In genomic region chr5:145835839-145836222, GRCh38 we compare ENCODE assay signal across 10 cellular contexts. TPM values are rescaled to one million over a fixed set of nuclear protein-coding genes. Genes with fewer than 3 reads are reported as not detected.
DNase-seq lines count a peak whose midpoint lies in the region; ATAC-seq, FAIRE-seq and TF ChIP-seq lines count a peak whose summit lies in the region.
"Had no signal": no experiment of that assay in that cellular context is flagged by ENCODE, and none has a peak within 500 bp of the region (broad histone marks: within the 10 kb centered on the region; RNA-seq: fewer than 3 reads in every experiment).

No MANE protein-coding gene starts in this region.

- POLR2A ChIA-PET in activated CD4-positive, alpha-beta T cell treated with anti-CD3 and anti-CD28 coated beads, Interleukin-2, amount 10 ng/mL, durations not matched to agents 7 days and 5 days (lab: Charles Lee) = no interaction called here
- POLR2A ChIA-PET in HepG2 (lab: Yijun Ruan, JAX) = interaction anchor here (0.9 to 2.1 kb wide), 8 partner anchors 10 to 205 kb away, joined by 3 to 17 read pairs (median 5); partner anchors contain the start of gene SH3RF2

- H3K27ac Mint-ChIP-seq in activated CD4-positive, alpha-beta T cell treated with anti-CD3 and anti-CD28 coated beads, Interleukin-2, amount 10 ng/mL, durations not matched to agents 7 days and 5 days = no peak overlapping the region

- peak overlapping the region; percentile 95 for H3K4me2 ChIP-seq in HepG2 (ENCODE audit: low read depth, low read length)

- ATAC-seq in HepG2 = peak; percentile 22

- peaks cover 9% of the 10 kb centered on the region for H3K4me1 Mint-ChIP-seq in activated CD4-positive, alpha-beta T cell treated with anti-CD3 and anti-CD28 coated beads, Interleukin-2, amount 10 ng/mL, durations not matched to agents 7 days and 5 days

- CTCF ChIA-PET in activated CD4-positive, alpha-beta T cell treated with anti-CD3 and anti-CD28 coated beads, Interleukin-2, amount 10 ng/mL, durations not matched to agents 7 days and 5 days (lab: Charles Lee) = interaction anchor here (0.7 kb wide), 1 partner anchor 19 kb away, joined by 3 read pairs; no protein-coding TSS in a partner anchor
- CTCF ChIA-PET in HepG2 (lab: Yijun Ruan, JAX; ENCODE audit: low intra/inter-chr PET ratio, low total read pairs) = no interaction called here

- TF ChIP-seq CTCF in astrocyte of the spinal cord (IDR thresholded peaks at IDR 0.05; ENCODE audit: low read depth, low read length) (no peak), HepG2 (CRISPR knock-in tag; IDR thresholded peaks at IDR 0.05) (no peak), tibial nerve (IDR thresholded peaks at IDR 0.05) (no peak)

- H3K27me3 Mint-ChIP-seq in activated CD4-positive, alpha-beta T cell treated with anti-CD3 and anti-CD28 coated beads, Interleukin-2, amount 10 ng/mL, durations not matched to agents 7 days and 5 days = peaks cover 13% of the 10 kb centered on the region

- no peaks in the 10 kb centered on the region for H4K20me1 ChIP-seq in HepG2 (ENCODE audit: insufficient read depth, low read length)

- H3K9ac ChIP-seq in HepG2 (ENCODE audit: insufficient read depth, low read depth, low read length) = peak overlapping the region; percentile 82

- peaks cover 11% of the 10 kb centered on the region for H3K79me2 ChIP-seq in HepG2 (ENCODE audit: insufficient read depth, low read length)

- no peak for TF ChIP-seq POLR2A in HepG2 (IDR thresholded peaks at IDR 0.05; ENCODE audit: insufficient read depth in 1 of 2, low read depth in 2 of 2, low read length in 2 of 2)
- TF ChIP-seq POLR2A in tibial nerve (IDR thresholded peaks at IDR 0.05) = no peak

- H3K4me3 ChIP-seq in astrocyte of the spinal cord (ENCODE audit: low read depth, low read length) (peak overlapping the region; percentile 63), HepG2 (replicated peaks in 1 of 3; ENCODE audit: insufficient read depth in 1 of 3, low read depth in 2 of 3, low read length in 3 of 3) (peak overlapping the region; percentile 72 to 77 (median 74); a peak in 5 of 6 replicates), tibial nerve (peak overlapping the region; percentile 42 to 78 (median 70))

- H3K27ac ChIP-seq in HepG2 (ENCODE audit: extremely low read length, insufficient read depth, low read length) (peak overlapping the region; percentile 79), tibial nerve (peak overlapping the region in 3 of 4 donors; percentile 78 to 80 (median 79))

- in situ Hi-C loops in astrocyte of the spinal cord (cut with HindIII; ENCODE audit: low sequenced_read_pairs) = no loop called here
- in situ Hi-C loops in HepG2 (cut with HindIII; ENCODE audit: extremely low pct_ligation_motif_present, low pct_unique_long_range_greater_than_20kb) = loop anchor here (10.0 kb wide), 1 partner anchor 219 kb away; no protein-coding TSS in a partner anchor

- H3K9me3 Mint-ChIP-seq in activated CD4-positive, alpha-beta T cell treated with anti-CD3 and anti-CD28 coated beads, Interleukin-2, amount 10 ng/mL, durations not matched to agents 7 days and 5 days = no peaks in the 10 kb centered on the region

- no peaks in the 10 kb centered on the region; a peak in 1 of 5 replicates for H3K27me3 ChIP-seq in HepG2 (ENCODE audit: control insufficient read depth in 1 of 2, insufficient read depth in 2 of 2, low read length in 2 of 2)
- no peaks in the 10 kb centered on the region for H3K27me3 ChIP-seq in tibial nerve

- 47% methylated on average over 18 of the region's 18 CpGs for WGBS in HepG2 (ENCODE audit: low lambda C conversion rate)
- WGBS in tibial nerve, 2 donors = 49 to 53% methylated on average over 18 of the region's 18 CpGs

- intact Hi-C loops in HepG2 (cut with micrococcal nuclease; ENCODE audit: unreplicated experiment) = loop anchor here (1.0 to 5.0 kb wide), 3 partner anchors 23 to 101 kb away; partner anchors contain the start of gene SH3RF2

- FAIRE-seq in HepG2 (lab: Jason Lieb, UNC) = no peak

- peak overlapping the region; percentile 60 for H3K4me3 Mint-ChIP-seq in activated CD4-positive, alpha-beta T cell treated with anti-CD3 and anti-CD28 coated beads, Interleukin-2, amount 10 ng/mL, durations not matched to agents 7 days and 5 days

- DNase-seq in activated CD4-positive, alpha-beta T cell treated with anti-CD3 and anti-CD28 coated beads, Interleukin-2, amount 10 ng/mL, durations not matched to agents 7 days and 5 days = no peak
- no peak for DNase-seq in activated CD4-positive, alpha-beta T cell treated with anti-CD3 and anti-CD28 coated beads, Interleukin-2, amount 50 U/mL, for 4 hours
- no peak for DNase-seq in astrocyte of the spinal cord (ENCODE audit: low read depth, low spot score)
- DNase-seq in HepG2 (ENCODE audit: low spot score) = no peak
- no peak for DNase-seq in tibial nerve (ENCODE audit: low spot score in 2 of 2)
- no peak for DNase-seq in mesenteric fat pad (ENCODE audit: low spot score)
- DNase-seq in CD1c-positive myeloid dendritic cell (ENCODE audit: extremely low spot score) = no peak
- no peak for DNase-seq in SHP77 (lab: John Stamatoyannopoulos, UW)

- no peak for TF ChIP-seq RAD21 in HepG2 (CRISPR knock-in tag; IDR thresholded peaks at IDR 0.05)

- H3K36me3 ChIP-seq in HepG2 (replicated peaks in 1 of 2; ENCODE audit: control insufficient read depth in 1 of 2, insufficient read depth in 2 of 2, low read length in 2 of 2) = no peaks in the 10 kb centered on the region
- H3K36me3 ChIP-seq in tibial nerve = no peaks in the 10 kb centered on the region

- H3K4me1 ChIP-seq in HepG2 (ENCODE audit: insufficient read depth, low read length) (peaks cover 60% of the 10 kb centered on the region), tibial nerve (peaks cover 0 to 29% (median 7%) of the 10 kb centered on the region in 4 donors)

- H3K9me3 ChIP-seq in HepG2 (ENCODE audit: low read length) = no peaks in the 10 kb centered on the region
- no peaks in the 10 kb centered on the region for H3K9me3 ChIP-seq in tibial nerve

- H2AFZ ChIP-seq in HepG2 (ENCODE audit: low read length) = peak overlapping the region; percentile 96

- H3K36me3 Mint-ChIP-seq in activated CD4-positive, alpha-beta T cell treated with anti-CD3 and anti-CD28 coated beads, Interleukin-2, amount 10 ng/mL, durations not matched to agents 7 days and 5 days (ENCODE audit: low read depth) = no peaks in the 10 kb centered on the region

- BruUV-seq in HepG2 (replicated peaks; lab: Mats Ljungman, UMichigan) = TSS peak; percentile 98

- TF ChIP-seq EP300 in HepG2 (IDR thresholded peaks at IDR 0.05; ENCODE audit: low read depth in 2 of 2, low read length in 2 of 2) = no peak
- no peak for TF ChIP-seq EP300 in HepG2 (CRISPR knock-in tag; IDR thresholded peaks at IDR 0.05; ENCODE audit: borderline replicate concordance)
- no peak for TF ChIP-seq EP300 in tibial nerve (IDR thresholded peaks at IDR 0.05)

RNA-seq across cellular contexts. Expression of gene PRELID2, which starts 0.7 kb away (rescaled TPM):
- total RNA-seq in activated CD4-positive, alpha-beta T cell treated with anti-CD3 and anti-CD28 coated beads, Interleukin-2, amount 10 ng/mL, durations not matched to agents 7 days and 5 days = 1 to 10 TPM; 1.6 to 1.8 TPM
- total RNA-seq in HepG2 (2016; rRNA removed; fragmentation: Illumina TruSeq; extraction: Trizol) (20.3 and 22.9 TPM in 2 replicates), tibial nerve (10 to 100 TPM; 10.5 to 31.7 (median 16.4) TPM), mesenteric fat pad (7.7 TPM)
- 101 and 103 TPM in 2 replicates for total RNA-seq in HepG2 (2016; cell fraction: cytosol; rRNA removed; fragmentation: Illumina TruSeq; extraction: Trizol; ENCODE audit: low read depth)
- 17.7 and 21.8 TPM in 2 replicates for total RNA-seq in HepG2 (2016; cell fraction: insoluble cytoplasmic fraction; rRNA removed; fragmentation: Illumina TruSeq; extraction: Trizol)
- total RNA-seq in HepG2 (2016; cell fraction: membrane; rRNA removed; fragmentation: Illumina TruSeq; extraction: Trizol) = 46.4 and 49.5 TPM in 2 replicates
- total RNA-seq in HepG2 (2016; cell fraction: nucleus; rRNA removed; fragmentation: Illumina TruSeq; extraction: Trizol) = 24.4 and 25.3 TPM in 2 replicates
- 7.7 and 10.0 TPM in 2 replicates for polyA plus RNA-seq in HepG2 (2011; rRNA removed)
- 5.8 and 6.4 TPM in 2 replicates for polyA plus RNA-seq in HepG2 (2011; cell fraction: cytosol; rRNA removed)
- polyA plus RNA-seq in HepG2 (2011; cell fraction: nucleus; rRNA removed) = 4.7 and 6.6 TPM in 2 replicates
- 7.9 and 14.2 TPM in 2 replicates for polyA plus RNA-seq in HepG2 (2012)
- 27.3 and 41.2 TPM in 2 replicates for polyA plus RNA-seq in HepG2 (2016; cell fraction: cytosol; fragmentation: Illumina TruSeq; extraction: Trizol; ENCODE audit: low read depth)
- polyA plus RNA-seq in HepG2 (2016; cell fraction: insoluble cytoplasmic fraction; fragmentation: Illumina TruSeq; extraction: Trizol; ENCODE audit: low read depth) = 12.7 and 13.8 TPM in 2 replicates
- polyA plus RNA-seq in HepG2 (2016; cell fraction: membrane; fragmentation: Illumina TruSeq; extraction: Trizol; ENCODE audit: low read depth) = 23.3 and 27.7 TPM in 2 replicates
- 8.8 and 9.8 TPM in 2 replicates for polyA plus RNA-seq in HepG2 (2016; cell fraction: nucleus; fragmentation: Illumina TruSeq; extraction: Trizol; ENCODE audit: insufficient read depth, low read depth)
- 6.9 and 13.0 TPM in 2 replicates for polyA minus RNA-seq in HepG2 (2011; rRNA and poly(A)+ RNA removed; ENCODE audit: low replicate concordance)
- 10.9 and 14.5 TPM in 2 replicates for polyA minus RNA-seq in HepG2 (2011; cell fraction: cytosol; rRNA and poly(A)+ RNA removed)
- polyA minus RNA-seq in HepG2 (2011; cell fraction: nucleus; rRNA and poly(A)+ RNA removed) = 89.4 and 91.3 TPM in 2 replicates
- polyA plus RNA-seq: neural cell had no signal

RNA-seq across cellular contexts. Expression of gene GRXCR2, which starts 37.0 kb away (rescaled TPM):
- not detected for total RNA-seq in activated CD4-positive, alpha-beta T cell treated with anti-CD3 and anti-CD28 coated beads, Interleukin-2, amount 10 ng/mL, durations not matched to agents 7 days and 5 days
- total RNA-seq in HepG2 (2016; rRNA removed; fragmentation: Illumina TruSeq; extraction: Trizol) = not detected in 2 replicates
- total RNA-seq in HepG2 (2016; cell fraction: cytosol; rRNA removed; fragmentation: Illumina TruSeq; extraction: Trizol; ENCODE audit: low read depth) = not detected in 2 replicates
- total RNA-seq in HepG2 (2016; cell fraction: insoluble cytoplasmic fraction; rRNA removed; fragmentation: Illumina TruSeq; extraction: Trizol) = not detected in 2 replicates
- total RNA-seq in HepG2 (2016; cell fraction: membrane; rRNA removed; fragmentation: Illumina TruSeq; extraction: Trizol) = not detected in 2 replicates
- total RNA-seq in HepG2 (2016; cell fraction: nucleus; rRNA removed; fragmentation: Illumina TruSeq; extraction: Trizol) = not detected in 2 replicates
- not detected in 2 replicates for polyA plus RNA-seq in HepG2 (2011; rRNA removed)
- polyA plus RNA-seq in HepG2 (2011; cell fraction: cytosol; rRNA removed) = not detected in 2 replicates
- not detected in 2 replicates for polyA plus RNA-seq in HepG2 (2011; cell fraction: nucleus; rRNA removed)
- polyA plus RNA-seq in HepG2 (2012) = not detected in 2 replicates
- polyA plus RNA-seq in HepG2 (2016; cell fraction: cytosol; fragmentation: Illumina TruSeq; extraction: Trizol; ENCODE audit: low read depth) = not detected in 2 replicates
- not detected in 2 replicates for polyA plus RNA-seq in HepG2 (2016; cell fraction: insoluble cytoplasmic fraction; fragmentation: Illumina TruSeq; extraction: Trizol; ENCODE audit: low read depth)
- not detected in 2 replicates for polyA plus RNA-seq in HepG2 (2016; cell fraction: membrane; fragmentation: Illumina TruSeq; extraction: Trizol; ENCODE audit: low read depth)
- not detected in 2 replicates for polyA plus RNA-seq in HepG2 (2016; cell fraction: nucleus; fragmentation: Illumina TruSeq; extraction: Trizol; ENCODE audit: insufficient read depth, low read depth)
- not detected in 2 replicates for polyA minus RNA-seq in HepG2 (2011; rRNA and poly(A)+ RNA removed; ENCODE audit: low replicate concordance)
- not detected in 2 replicates for polyA minus RNA-seq in HepG2 (2011; cell fraction: cytosol; rRNA and poly(A)+ RNA removed)
- polyA minus RNA-seq in HepG2 (2011; cell fraction: nucleus; rRNA and poly(A)+ RNA removed) = not detected in 2 replicates
- total RNA-seq in tibial nerve = not detected
- not detected for total RNA-seq in mesenteric fat pad
- total RNA-seq: Daoy had no signal
- polyA plus RNA-seq: neural cell had no signal
